Comparison of ENCODE assay signal across 8 cellular contexts in the genomic region with DNA sequence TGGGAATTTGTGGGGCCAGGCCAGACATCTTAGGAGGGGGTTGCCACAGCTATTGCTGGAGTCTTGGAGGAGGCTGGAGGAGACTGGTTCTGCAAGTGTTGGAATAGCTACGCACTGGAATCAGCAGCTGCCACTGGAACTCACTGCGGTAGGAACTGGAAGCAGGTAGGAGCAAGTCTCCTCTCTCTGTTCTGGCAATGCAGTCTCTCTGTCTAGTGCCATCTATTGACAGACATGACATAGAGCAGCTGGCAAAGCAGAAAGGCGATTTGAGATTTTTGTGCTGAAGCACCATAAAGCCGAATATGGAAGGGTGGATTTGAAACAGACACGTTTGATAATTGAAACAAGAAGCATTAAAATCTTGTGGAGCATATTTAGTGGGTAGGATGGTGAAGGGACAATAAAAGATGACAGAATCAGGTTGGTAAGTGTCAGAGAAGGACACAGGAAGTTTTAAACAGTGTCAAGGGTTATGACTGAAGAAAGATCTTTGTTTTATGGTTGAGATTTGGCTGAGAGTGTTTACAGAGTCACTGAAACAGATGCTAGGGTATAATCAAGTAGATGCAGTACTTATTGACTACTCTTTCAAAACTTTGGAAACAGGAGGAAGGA. TPM values are rescaled to one million over a fixed set of nuclear protein-coding genes. Genes with fewer than 3 reads are reported as not detected.
DNase-seq lines count a peak whose midpoint lies in the region; ATAC-seq and TF ChIP-seq lines count a peak whose summit lies in the region.

No MANE protein-coding gene starts in this region.

- H3K9me3 ChIP-seq in lower lobe of right lung, result no peaks in the 10 kb centered on the region

- H3K4me1 ChIP-seq in lower lobe of right lung, result no peaks in the 10 kb centered on the region

- peak; percentile 25 for DNase-seq in Daoy (ENCODE audit: low read depth)
- DNase-seq in Jurkat, Clone E6-1 (ENCODE audit: low read depth, low spot score), result peak; percentile 23
- DNase-seq in OCI-M1 (lab: John Stamatoyannopoulos, UW), result peak; percentile 79
- peak; percentile 72 for DNase-seq in dermis blood vessel endothelial cell
- DNase-seq in lower lobe of right lung, result no peak
- DNase-seq in OCI-M2 (lab: John Stamatoyannopoulos, UW; ENCODE audit: unreplicated experiment), result no peak
- no peak for DNase-seq in stimulated activated naive CD4-positive, alpha-beta T cell treated with Interleukin-2 at 50 U/mL for 16 hours (lab: John Stamatoyannopoulos, UW)

- intact Hi-C loops in lower lobe of right lung (cut with DNase I), result no loop called here

- H3K4me3 ChIP-seq in Jurkat, Clone E6-1 (ENCODE audit: low read length), result no peak overlapping the region
- H3K4me3 ChIP-seq in lower lobe of right lung, result no peak overlapping the region

- no peaks in the 10 kb centered on the region for H3K36me3 ChIP-seq in lower lobe of right lung

- H3K27me3 ChIP-seq in lower lobe of right lung (ENCODE audit: low read depth), result no peaks in the 10 kb centered on the region

- ATAC-seq in GM21423 (IDR thresholded peaks at IDR 0.05; ENCODE audit: unreplicated experiment) (peak; percentile 90), lower lobe of right lung (peak; percentile 86 to 91)

- no peak overlapping the region for H3K27ac ChIP-seq in lower lobe of right lung

- peak; percentile 64 for TF ChIP-seq CTCF in lower lobe of right lung (IDR thresholded peaks at IDR 0.05)

RNA-seq across cellular contexts. Expression of a gene that starts 23.5 kb away (rescaled TPM):
- total RNA-seq in Daoy (2014; rRNA removed; shearing (Covaris generic)), result 0.11 and 0.86 TPM in 2 replicates
- not detected for polyA plus RNA-seq in Jurkat, Clone E6-1 (2012; ENCODE audit: insufficient read depth, insufficient read length)
- total RNA-seq in dermis blood vessel endothelial cell (0.17 and 0.19 TPM in 2 replicates), lower lobe of right lung (26.2 TPM)

RNA-seq across cellular contexts. Expression of a gene that starts 29.3 kb away (rescaled TPM):
- 18.2 and 27.1 TPM in 2 replicates for total RNA-seq in Daoy (2014; rRNA removed; shearing (Covaris generic))
- 22.8 TPM for polyA plus RNA-seq in Jurkat, Clone E6-1 (2012; ENCODE audit: insufficient read depth, insufficient read length)
- 43.6 and 65.5 TPM in 2 replicates for total RNA-seq in dermis blood vessel endothelial cell
- 45.7 TPM for total RNA-seq in lower lobe of right lung

Comparison
In these comparisons a context has a peak if more than half of its experiments do, and no peak if none do; other contexts are left out.
1. DNase-seq: peak in Daoy (single experiment), Jurkat, Clone E6-1 (single experiment), OCI-M1 (single experiment) and dermis blood vessel endothelial cell (single experiment); none in lower lobe of right lung (single experiment), OCI-M2 (single experiment) and stimulated activated naive CD4-positive, alpha-beta T cell treated with Interleukin-2 at 50 U/mL for 16 hours (single experiment).
2. RNA of a gene that starts 23.5 kb away (total RNA-seq): 26.2 TPM in lower lobe of right lung (single experiment); 0.17 to 0.19 TPM in dermis blood vessel endothelial cell and 0.11 to 0.86 TPM in Daoy; every median in the first group is over 10 times any median in the second.